In the genomic region with DNA sequence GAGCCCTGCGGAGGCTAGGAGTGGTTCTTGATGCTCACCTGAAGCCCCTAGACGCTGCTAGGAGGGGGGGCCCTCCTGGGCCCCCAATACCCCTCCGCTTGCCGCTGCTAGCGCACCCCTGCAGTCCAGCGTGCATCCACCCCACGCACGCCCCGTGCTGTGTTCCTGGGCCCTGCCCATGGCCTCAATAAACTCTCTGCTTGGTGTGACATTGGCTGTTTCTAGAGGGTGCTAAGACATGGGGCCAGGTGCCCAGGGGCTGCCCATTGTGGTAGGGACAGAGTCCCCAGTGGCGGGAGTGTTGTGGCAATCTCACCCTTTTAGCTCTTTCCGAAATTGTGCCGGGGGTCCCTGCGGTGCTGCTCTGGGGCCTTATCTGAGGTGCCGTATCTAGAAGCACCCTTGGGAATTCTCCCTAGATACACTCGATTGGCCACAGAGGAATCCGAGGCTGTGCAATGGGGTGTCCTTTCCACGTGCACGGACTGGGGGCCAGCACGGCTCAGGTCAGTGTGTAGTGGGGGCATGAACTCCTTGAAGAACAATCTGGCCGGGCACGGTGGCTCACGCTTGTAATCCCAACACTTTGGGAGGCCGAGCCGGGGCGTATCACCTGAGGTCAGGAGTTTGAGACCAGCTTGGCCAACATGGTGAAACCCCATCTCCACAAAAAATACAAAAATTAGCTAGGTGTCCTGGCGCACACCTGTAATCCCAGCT, we compare ENCODE assay signal across 17 cellular contexts. TPM values are rescaled to one million over a fixed set of nuclear protein-coding genes. Genes with fewer than 3 reads are reported as not detected.
DNase-seq lines count a peak whose midpoint lies in the region; ATAC-seq and TF ChIP-seq lines count a peak whose summit lies in the region.
"Had no signal": no experiment of that assay in that cellular context is flagged by ENCODE, and none has a peak within 500 bp of the region (broad histone marks: within the 10 kb centered on the region; RNA-seq: fewer than 3 reads in every experiment).

No MANE protein-coding gene starts in this region.

- peaks cover 6% of the 10 kb centered on the region for H3K4me1 Mint-ChIP-seq in T-helper 17 cell

- WGBS in spleen, 5 donors, result 89 to 95% (median 93%) methylated on average over 24 to 26 of the region's 26 CpGs
- no CpG with 5 or more reads among the region's 26 CpGs for WGBS in mesendoderm (ENCODE audit: extremely low coverage, insufficient coverage, low lambda C conversion rate)
- WGBS in mesenchymal stem cell, result 86% methylated on average over 25 of the region's 26 CpGs

- H3K79me1 ChIP-seq in mesendoderm (ENCODE audit: low read length) (no peaks in the 10 kb centered on the region), mesenchymal stem cell (replicated peaks; ENCODE audit: low read length, poor library complexity, severe bottlenecking) (no peaks in the 10 kb centered on the region)

- no peak overlapping the region for H3K4ac ChIP-seq in mesendoderm (ENCODE audit: low read depth, low read length)
- H3K4ac ChIP-seq in mesenchymal stem cell (ENCODE audit: low read depth in 1 of 2, low read length in 2 of 2), result no peak overlapping the region

- H3K36me3 Mint-ChIP-seq in T-helper 17 cell (ENCODE audit: low read depth), result peaks cover 2% of the 10 kb centered on the region
- H3K36me3 Mint-ChIP-seq: CD8-positive, alpha-beta T cell had no signal

- H3K79me2 ChIP-seq in mesendoderm (ENCODE audit: control insufficient read depth, insufficient read depth, low read length), result no peaks in the 10 kb centered on the region

- H3K4me3 ChIP-seq in spleen (no peak overlapping the region), mesendoderm (ENCODE audit: low read length) (no peak overlapping the region), mesenchymal stem cell (ENCODE audit: insufficient read depth in 1 of 2, low read depth in 1 of 2, low read length in 2 of 2) (no peak overlapping the region)
- H3K4me3 ChIP-seq: HAP-1 had no signal

- H3K27ac Mint-ChIP-seq in T-helper 17 cell, result peak overlapping the region; percentile 19
- H3K27ac Mint-ChIP-seq: CD8-positive, alpha-beta T cell; HFFc6 had no signal

- peaks cover 49% of the 10 kb centered on the region for H3K27me3 Mint-ChIP-seq in T-helper 17 cell

- H2BK15ac ChIP-seq in mesendoderm (replicated peaks; ENCODE audit: low read depth) (no peak overlapping the region), mesenchymal stem cell (ENCODE audit: low read depth, poor library complexity, severe bottlenecking) (no peak overlapping the region)

- H2BK5ac ChIP-seq in mesendoderm (ENCODE audit: low read length) (no peak overlapping the region), mesenchymal stem cell (ENCODE audit: low read depth, low read length, poor library complexity, severe bottlenecking) (no peak overlapping the region)

- H3K4me3 Mint-ChIP-seq in T-helper 17 cell, result no peak overlapping the region
- H3K4me3 Mint-ChIP-seq: CD8-positive, alpha-beta T cell; HFFc6 had no signal

- DNase-seq in T-helper 17 cell (no peak), mesenteric fat pad (ENCODE audit: low spot score) (peak; percentile 84), spleen (peak; percentile 53), mesendoderm (no peak), mesenchymal stem cell (no peak)
- DNase-seq: C1 segment of cervical spinal cord; Caco-2; CD8-positive, alpha-beta T cell; DMS153; DND-41; GOT3; HFFc6 had no signal

- H3K9me3 ChIP-seq in T-helper 17 cell (ENCODE audit: control insufficient read depth, low read length, poor library complexity, severe bottlenecking) (no peaks in the 10 kb centered on the region), spleen (no peaks in the 10 kb centered on the region), mesenchymal stem cell (ENCODE audit: control insufficient read depth, low read length) (no peaks in the 10 kb centered on the region)
- H3K9me3 ChIP-seq: Caco-2, HAP-1 had no signal

- H4K8ac ChIP-seq in mesendoderm (ENCODE audit: low read depth, low read length) (no peak overlapping the region), mesenchymal stem cell (ENCODE audit: low read length) (no peak overlapping the region)

- H2AFZ ChIP-seq in mesenchymal stem cell (ENCODE audit: low read depth, low read length), result no peak overlapping the region

- no peak overlapping the region for H4K91ac ChIP-seq in mesenchymal stem cell (ENCODE audit: low read length)

- H3K27ac ChIP-seq in 22Rv1 (peak overlapping the region; percentile 81), spleen (no peak overlapping the region), mesendoderm (ENCODE audit: low read depth, low read length) (no peak overlapping the region), mesenchymal stem cell (ENCODE audit: low read length, poor library complexity, severe bottlenecking) (no peak overlapping the region)

- H3K23ac ChIP-seq in mesendoderm (ENCODE audit: low read length) (no peak overlapping the region), mesenchymal stem cell (ENCODE audit: low read length in 2 of 2) (no peak overlapping the region)

- H3K14ac ChIP-seq in mesenchymal stem cell (ENCODE audit: low read length in 2 of 2), result no peak overlapping the region

- H3K36me3 ChIP-seq in spleen, result no peaks in the 10 kb centered on the region
- H3K36me3 ChIP-seq in mesendoderm (ENCODE audit: control insufficient read depth, insufficient read depth, low read length), result no peaks in the 10 kb centered on the region
- peaks cover 0 to 5% of the 10 kb centered on the region in 2 experiments for H3K36me3 ChIP-seq in mesenchymal stem cell (ENCODE audit: control insufficient read depth in 1 of 2, insufficient read depth in 2 of 2, low read depth in 1 of 2, low read length in 2 of 2)
- H3K36me3 ChIP-seq: HAP-1 had no signal

- ATAC-seq in T-helper 17 cell (no peak), HG03571 (IDR thresholded peaks at IDR 0.05; ENCODE audit: unreplicated experiment) (no peak)

- no peak overlapping the region for H3K9ac ChIP-seq in mesendoderm (ENCODE audit: low read length)
- H3K9ac ChIP-seq in mesenchymal stem cell (ENCODE audit: low read length), result no peak overlapping the region

- H2BK12ac ChIP-seq in mesenchymal stem cell (ENCODE audit: low read length in 2 of 2), result no peak overlapping the region

- H2AK5ac ChIP-seq in mesendoderm (ENCODE audit: low read length), result no peak overlapping the region
- no peak overlapping the region for H2AK5ac ChIP-seq in mesenchymal stem cell (ENCODE audit: low read length, severe bottlenecking)

- intact Hi-C loops in spleen (cut with DNase I; ENCODE audit: low total_unique reads), result no loop called here

- H3K4me2 ChIP-seq in mesendoderm (ENCODE audit: low read length) (no peak overlapping the region), mesenchymal stem cell (ENCODE audit: low read length, poor library complexity, severe bottlenecking) (no peak overlapping the region)

- no peak overlapping the region for H3K56ac ChIP-seq in mesendoderm (ENCODE audit: low read length)

- H2BK120ac ChIP-seq in mesendoderm (ENCODE audit: low read depth, low read length), result no peak overlapping the region
- H2BK120ac ChIP-seq in mesenchymal stem cell (ENCODE audit: low read depth, low read length), result no peak overlapping the region

- peaks cover 0 to 63% (median 8%) of the 10 kb centered on the region in 7 donors for H3K27me3 ChIP-seq in spleen (replicated peaks in 1 of 7)
- no peaks in the 10 kb centered on the region for H3K27me3 ChIP-seq in mesendoderm (ENCODE audit: insufficient read depth, low read length, poor library complexity)
- peaks cover 40 to 64% of the 10 kb centered on the region in 2 experiments for H3K27me3 ChIP-seq in mesenchymal stem cell (ENCODE audit: control insufficient read depth in 1 of 2, insufficient read depth in 1 of 2, low read length in 2 of 2)

- H3K18ac ChIP-seq in mesendoderm (ENCODE audit: low read length) (no peak overlapping the region), mesenchymal stem cell (ENCODE audit: low read depth in 1 of 2, low read length in 2 of 2) (no peak overlapping the region)

- H4K5ac ChIP-seq in mesendoderm (ENCODE audit: low read length), result no peak overlapping the region

- TF ChIP-seq CTCF in 22Rv1 (IDR thresholded peaks at IDR 0.05), result no peak
- TF ChIP-seq CTCF in spleen (IDR thresholded peaks at IDR 0.05 in 8 of 11, conservative IDR thresholded peaks at IDR 0.05 in 3 of 11), result no peak

- peaks cover 0 to 8% (median 0%) of the 10 kb centered on the region in 6 donors for H3K4me1 ChIP-seq in spleen
- H3K4me1 ChIP-seq in mesendoderm (ENCODE audit: control insufficient read depth, low read depth, low read length), result no peaks in the 10 kb centered on the region
- no peaks in the 10 kb centered on the region for H3K4me1 ChIP-seq in mesenchymal stem cell (ENCODE audit: control insufficient read depth, insufficient read depth, low read depth, low read length)
- H3K4me1 ChIP-seq: Caco-2, HAP-1 had no signal

- no peak for TF ChIP-seq POLR2A in spleen (IDR thresholded peaks at IDR 0.05)

RNA-seq across cellular contexts. Expression of a gene that starts 10.9 kb away (rescaled TPM):
- total RNA-seq in T-helper 17 cell, result under 1 TPM; 0.08 to 0.17 TPM
- 0.58 TPM for total RNA-seq in mesenteric fat pad
- 1 to 10 TPM in 3 of 7 donors, under 1 TPM in 4; 0.64 to 2.7 (median 0.79) TPM for total RNA-seq in spleen
- polyA plus RNA-seq in spleen, result under 1 TPM; 0.22 to 0.99 (median 0.29) TPM
- 0.65 TPM for polyA plus RNA-seq in mesendoderm (2013, experiment 1 of 2)
- 0.83 TPM for polyA plus RNA-seq in mesendoderm (2013, experiment 2 of 2)
- 0.87 TPM for polyA plus RNA-seq in mesenchymal stem cell (2013, experiment 1 of 2)
- polyA plus RNA-seq in mesenchymal stem cell (2013, experiment 2 of 2), result 0.78 TPM

RNA-seq across cellular contexts. Expression of a gene that starts 16.5 kb away (rescaled TPM):
- total RNA-seq in T-helper 17 cell (10 to 100 TPM; 59.4 to 64.0 TPM), mesenteric fat pad (50.4 TPM), spleen (10 to 100 TPM; 51.0 to 80.2 (median 58.7) TPM)
- 100 to 1,000 TPM in 1 of 3 donors, 10 to 100 TPM in 2; 26.0 to 108 (median 86.7) TPM for polyA plus RNA-seq in spleen
- 3.3 TPM for polyA plus RNA-seq in mesendoderm (2013, experiment 1 of 2)
- 3.1 TPM for polyA plus RNA-seq in mesendoderm (2013, experiment 2 of 2)
- polyA plus RNA-seq in mesenchymal stem cell (2013, experiment 1 of 2), result 31.0 TPM
- polyA plus RNA-seq in mesenchymal stem cell (2013, experiment 2 of 2), result 30.2 TPM

RNA-seq across cellular contexts. Expression of a gene that starts 28.9 kb away (rescaled TPM):
- total RNA-seq in T-helper 17 cell (100 to 1,000 TPM; 133 to 181 TPM), mesenteric fat pad (47.6 TPM), spleen (100 to 1,000 TPM in 5 of 7 donors, 10 to 100 TPM in 2; 94.4 to 142 (median 111) TPM)
- polyA plus RNA-seq in spleen, result 100 to 1,000 TPM; 161 to 502 (median 339) TPM
- 28.8 TPM for polyA plus RNA-seq in mesendoderm (2013, experiment 1 of 2)
- polyA plus RNA-seq in mesendoderm (2013, experiment 2 of 2), result 29.1 TPM
- polyA plus RNA-seq in mesenchymal stem cell (2013, experiment 1 of 2), result 47.1 TPM
- 42.3 TPM for polyA plus RNA-seq in mesenchymal stem cell (2013, experiment 2 of 2)

RNA-seq across cellular contexts. Expression of a gene that starts 33.3 kb away (rescaled TPM):
- total RNA-seq in T-helper 17 cell (10 to 100 TPM; 40.0 to 59.5 TPM), mesenteric fat pad (10.4 TPM), spleen (10 to 100 TPM; 25.0 to 46.4 (median 31.5) TPM)
- 10 to 100 TPM; 23.6 to 55.3 (median 37.0) TPM for polyA plus RNA-seq in spleen
- polyA plus RNA-seq in mesendoderm (2013, experiment 1 of 2), result 11.7 TPM
- 11.4 TPM for polyA plus RNA-seq in mesendoderm (2013, experiment 2 of 2)
- polyA plus RNA-seq in mesenchymal stem cell (2013, experiment 1 of 2), result 8.8 TPM
- 8.1 TPM for polyA plus RNA-seq in mesenchymal stem cell (2013, experiment 2 of 2)

RNA-seq across cellular contexts. Expression of a gene that starts 48.8 kb away (rescaled TPM):
- total RNA-seq in T-helper 17 cell (not detected), mesenteric fat pad (not detected), spleen (1 to 10 TPM in 1 of 7 donors, not detected in 6; 3.0 TPM)
- under 1 TPM in 1 of 3 donors, not detected in 2; 0.50 TPM for polyA plus RNA-seq in spleen
- polyA plus RNA-seq in mesendoderm (2013, experiment 1 of 2), result 0.21 TPM
- polyA plus RNA-seq in mesendoderm (2013, experiment 2 of 2), result 0.22 TPM
- polyA plus RNA-seq in mesenchymal stem cell (2013, experiment 1 of 2), result 0.37 TPM
- polyA plus RNA-seq in mesenchymal stem cell (2013, experiment 2 of 2), result 0.37 TPM
- total RNA-seq: A673; Caco-2; CD8-positive, alpha-beta T cell; HFFc6 had no signal
- polyA plus RNA-seq: BJ had no signal

Comparison
In these comparisons a context has a peak if more than half of its experiments do, and no peak if none do; other contexts are left out.
1. DNase-seq: peak in mesenteric fat pad (single experiment) and spleen (single experiment); none in T-helper 17 cell (0 of 3), mesendoderm (single experiment) and mesenchymal stem cell (single experiment).